Comparison of ENCODE assay signal across 1 cellular context in genomic region chr9:128905964-128906363, GRCh38.
TF ChIP-seq lines count a peak whose summit lies in the region.

No MANE protein-coding gene starts in this region.

TF ChIP-seq in HepG2, 621 proteins besides CTCF, POLR2A, EP300 and RAD21 (continued from another document):
- TF ChIP-seq KIAA2018 (CRISPR knock-in tag; IDR thresholded peaks at IDR 0.05; ENCODE audit: borderline replicate concordance) (no peak), POGZ (CRISPR knock-in tag; IDR thresholded peaks at IDR 0.05) (no peak), ZNF570 (CRISPR knock-in tag; IDR thresholded peaks at IDR 0.05; ENCODE audit: borderline replicate concordance) (no peak), HNRNPUL1 (IDR thresholded peaks at IDR 0.05; ENCODE audit: low read depth, low read length) (no peak), ZFX (CRISPR knock-in tag; IDR thresholded peaks at IDR 0.05; ENCODE audit: low read depth) (no peak), ZNF232 (CRISPR knock-in tag; IDR thresholded peaks at IDR 0.05; ENCODE audit: borderline replicate concordance) (no peak), DZIP1 (CRISPR knock-in tag; IDR thresholded peaks at IDR 0.05) (no peak), GMEB2 (CRISPR knock-in tag; IDR thresholded peaks at IDR 0.05; ENCODE audit: low read depth) (no peak), PHB2 (IDR thresholded peaks at IDR 0.05; ENCODE audit: partially characterized antibody) (no peak), ZNF441 (CRISPR knock-in tag; IDR thresholded peaks at IDR 0.05; ENCODE audit: borderline replicate concordance) (no peak; the same call in 1 of the 2 replicates), HES4 (CRISPR knock-in tag; IDR thresholded peaks at IDR 0.05; ENCODE audit: borderline replicate concordance) (no peak), ZNF335 (CRISPR knock-in tag; IDR thresholded peaks at IDR 0.05) (no peak), GLMP (CRISPR knock-in tag; IDR thresholded peaks at IDR 0.05; ENCODE audit: borderline replicate concordance) (no peak), FOXC1 (CRISPR knock-in tag; IDR thresholded peaks at IDR 0.05; ENCODE audit: borderline replicate concordance) (no peak), ZNF317 (CRISPR knock-in tag; IDR thresholded peaks at IDR 0.05) (no peak), ZFP82 (CRISPR knock-in tag; IDR thresholded peaks at IDR 0.05; ENCODE audit: borderline replicate concordance) (no peak), ZNF18 (CRISPR knock-in tag; IDR thresholded peaks at IDR 0.05; ENCODE audit: insufficient replicate concordance) (no peak), AGO1 (IDR thresholded peaks at IDR 0.05; ENCODE audit: low read depth, low read length, poor library complexity, severe bottlenecking) (no peak), ZMYM2 (CRISPR knock-in tag; IDR thresholded peaks at IDR 0.05) (no peak)
- TF ChIP-seq, protein P1, sequence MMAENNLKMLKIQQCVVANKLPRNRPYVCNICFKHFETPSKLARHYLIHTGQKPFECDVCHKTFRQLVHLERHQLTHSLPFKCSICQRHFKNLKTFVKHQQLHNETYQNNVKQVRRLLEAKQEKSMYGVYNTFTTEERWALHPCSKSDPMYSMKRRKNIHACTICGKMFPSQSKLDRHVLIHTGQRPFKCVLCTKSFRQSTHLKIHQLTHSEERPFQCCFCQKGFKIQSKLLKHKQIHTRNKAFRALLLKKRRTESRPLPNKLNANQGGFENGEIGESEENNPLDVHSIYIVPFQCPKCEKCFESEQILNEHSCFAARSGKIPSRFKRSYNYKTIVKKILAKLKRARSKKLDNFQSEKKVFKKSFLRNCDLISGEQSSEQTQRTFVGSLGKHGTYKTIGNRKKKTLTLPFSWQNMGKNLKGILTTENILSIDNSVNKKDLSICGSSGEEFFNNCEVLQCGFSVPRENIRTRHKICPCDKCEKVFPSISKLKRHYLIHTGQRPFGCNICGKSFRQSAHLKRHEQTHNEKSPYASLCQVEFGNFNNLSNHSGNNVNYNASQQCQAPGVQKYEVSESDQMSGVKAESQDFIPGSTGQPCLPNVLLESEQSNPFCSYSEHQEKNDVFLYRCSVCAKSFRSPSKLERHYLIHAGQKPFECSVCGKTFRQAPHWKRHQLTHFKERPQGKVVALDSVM (CRISPR knock-in tag; IDR thresholded peaks at IDR 0.05), result peak; percentile 60
- TF ChIP-seq, protein P2, sequence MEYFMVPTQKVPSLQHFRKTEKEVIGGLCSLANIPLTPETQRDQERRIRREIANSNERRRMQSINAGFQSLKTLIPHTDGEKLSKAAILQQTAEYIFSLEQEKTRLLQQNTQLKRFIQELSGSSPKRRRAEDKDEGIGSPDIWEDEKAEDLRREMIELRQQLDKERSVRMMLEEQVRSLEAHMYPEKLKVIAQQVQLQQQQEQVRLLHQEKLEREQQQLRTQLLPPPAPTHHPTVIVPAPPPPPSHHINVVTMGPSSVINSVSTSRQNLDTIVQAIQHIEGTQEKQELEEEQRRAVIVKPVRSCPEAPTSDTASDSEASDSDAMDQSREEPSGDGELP (IDR thresholded peaks at IDR 0.05; ENCODE audit: borderline replicate concordance, low read depth), result no peak
- TF ChIP-seq, protein P3, sequence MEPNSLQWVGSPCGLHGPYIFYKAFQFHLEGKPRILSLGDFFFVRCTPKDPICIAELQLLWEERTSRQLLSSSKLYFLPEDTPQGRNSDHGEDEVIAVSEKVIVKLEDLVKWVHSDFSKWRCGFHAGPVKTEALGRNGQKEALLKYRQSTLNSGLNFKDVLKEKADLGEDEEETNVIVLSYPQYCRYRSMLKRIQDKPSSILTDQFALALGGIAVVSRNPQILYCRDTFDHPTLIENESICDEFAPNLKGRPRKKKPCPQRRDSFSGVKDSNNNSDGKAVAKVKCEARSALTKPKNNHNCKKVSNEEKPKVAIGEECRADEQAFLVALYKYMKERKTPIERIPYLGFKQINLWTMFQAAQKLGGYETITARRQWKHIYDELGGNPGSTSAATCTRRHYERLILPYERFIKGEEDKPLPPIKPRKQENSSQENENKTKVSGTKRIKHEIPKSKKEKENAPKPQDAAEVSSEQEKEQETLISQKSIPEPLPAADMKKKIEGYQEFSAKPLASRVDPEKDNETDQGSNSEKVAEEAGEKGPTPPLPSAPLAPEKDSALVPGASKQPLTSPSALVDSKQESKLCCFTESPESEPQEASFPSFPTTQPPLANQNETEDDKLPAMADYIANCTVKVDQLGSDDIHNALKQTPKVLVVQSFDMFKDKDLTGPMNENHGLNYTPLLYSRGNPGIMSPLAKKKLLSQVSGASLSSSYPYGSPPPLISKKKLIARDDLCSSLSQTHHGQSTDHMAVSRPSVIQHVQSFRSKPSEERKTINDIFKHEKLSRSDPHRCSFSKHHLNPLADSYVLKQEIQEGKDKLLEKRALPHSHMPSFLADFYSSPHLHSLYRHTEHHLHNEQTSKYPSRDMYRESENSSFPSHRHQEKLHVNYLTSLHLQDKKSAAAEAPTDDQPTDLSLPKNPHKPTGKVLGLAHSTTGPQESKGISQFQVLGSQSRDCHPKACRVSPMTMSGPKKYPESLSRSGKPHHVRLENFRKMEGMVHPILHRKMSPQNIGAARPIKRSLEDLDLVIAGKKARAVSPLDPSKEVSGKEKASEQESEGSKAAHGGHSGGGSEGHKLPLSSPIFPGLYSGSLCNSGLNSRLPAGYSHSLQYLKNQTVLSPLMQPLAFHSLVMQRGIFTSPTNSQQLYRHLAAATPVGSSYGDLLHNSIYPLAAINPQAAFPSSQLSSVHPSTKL (CRISPR knock-in tag; IDR thresholded peaks at IDR 0.05), result peak; percentile 49; the same call in 1 of the 2 replicates
